In the genomic region with DNA sequence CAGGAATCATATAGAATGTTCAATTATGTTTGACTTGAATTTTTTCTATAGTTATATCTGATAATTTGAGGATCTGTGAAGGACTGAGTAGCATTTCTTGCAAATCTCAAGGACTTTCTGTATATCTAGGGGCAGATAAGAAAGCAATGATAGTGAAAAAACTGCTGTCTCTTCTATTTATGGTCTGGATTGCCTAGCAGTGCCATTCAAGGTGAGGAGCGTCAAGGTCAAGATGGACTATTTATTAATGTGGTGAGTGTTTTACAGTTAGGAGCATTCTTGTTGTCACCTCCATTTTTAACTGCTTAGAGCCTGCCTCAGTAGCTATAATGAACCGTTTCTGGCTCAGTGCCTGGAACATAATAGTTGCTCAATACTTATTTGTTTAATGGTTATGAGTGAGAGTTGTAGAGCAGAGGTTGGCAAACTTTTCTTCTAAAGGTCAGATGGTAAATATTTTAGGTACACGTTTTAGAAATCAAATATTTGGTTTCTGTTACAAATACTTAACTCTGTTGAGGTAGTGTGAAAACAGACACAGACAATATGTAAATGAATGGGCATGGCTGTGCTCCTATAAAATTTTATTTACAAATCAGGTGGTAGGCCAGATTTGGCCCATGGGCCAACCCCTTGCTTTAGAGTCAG, we compare ENCODE assay signal across 20 cellular contexts.
"Had no signal": no experiment of that assay in that cellular context is flagged by ENCODE, and none has a peak within 500 bp of the region (broad histone marks: within the 10 kb centered on the region; RNA-seq: fewer than 3 reads in every experiment).

No MANE protein-coding gene starts in this region.

- DNase-seq: Kasumi-1, MG63, NCI-H1092 treated with DMSO at 0.1 percent for 48 hours, NCI-H1436, NCI-H187, NCI-H2029, NCI-H2081 treated with DMSO at 0.1 percent for 48 hours, NCI-H2171, NCI-H226, NCI-H446, NCI-H510A, NCI-H524 treated with DMSO at 0.1 percent for 48 hours, NCI-H69, NCI-H774, Right ventricle myocardium superior, RPMI8226, SJCRH30 had no signal

- H3K9me3 ChIP-seq: MG63, SJCRH30 had no signal

- H3K27ac ChIP-seq: KMS-11, SJCRH30 had no signal

- H3K27me3 ChIP-seq: MG63, SJCRH30 had no signal

- H3K4me1 ChIP-seq: SJCRH30 had no signal

- ATAC-seq: K562, SK-N-SH treated with all-trans-retinoic acid at 6 μM for 48 hours had no signal

- H3K4me3 ChIP-seq: K562, MG63, SJCRH30 had no signal

- H3K36me3 ChIP-seq: MG63, SJCRH30 had no signal
